ENCODE assay signal across 8 cellular contexts in genomic region chr10:75230600-75231038, GRCh38. TPM values are rescaled to one million over a fixed set of nuclear protein-coding genes. Genes with fewer than 3 reads are reported as not detected.
DNase-seq lines count a peak whose midpoint lies in the region; ATAC-seq lines count a peak whose summit lies in the region.

No MANE protein-coding gene starts in this region.

- intact Hi-C loops in left colon (cut with DNase I, micrococcal nuclease), result loop anchor here in 1 of 2 donors (10.0 kb wide), 1 partner anchor 46 kb away; no protein-coding TSS in a partner anchor

- DNase-seq in 8988T (peak; percentile 71), NCI-H2227 treated with DMSO at 0.1 percent for 48 hours (lab: John Stamatoyannopoulos, UW) (peak; percentile 61), left colon (peak; percentile 88 to 96)
- peak; percentile 91 for DNase-seq in central memory CD4-positive, alpha-beta T cell
- DNase-seq in stimulated activated CD4-positive, alpha-beta T cell treated with anti-CD3 and anti-CD28 coated beads, Interleukin-4, amount 100 ng/mL, for 24 hours, result peak; percentile 96

- ATAC-seq in GM18499 (IDR thresholded peaks at IDR 0.05; ENCODE audit: insufficient read depth, unreplicated experiment), result peak; percentile 31
- peak; percentile 45 for ATAC-seq in HG03097 (IDR thresholded peaks at IDR 0.05; ENCODE audit: low FRiP score, unreplicated experiment)
- peak; percentile 66 to 70 for ATAC-seq in activated CD4-positive, CD25-positive, alpha-beta regulatory T cell treated with anti-CD3 and anti-CD28 coated beads, Interleukin-2, amount 50 U/mL, for 24 hours
- ATAC-seq in left colon, result peak; percentile 23

RNA-seq across cellular contexts. Expression of gene COMTD1, which starts 5.1 kb away (rescaled TPM):
- total RNA-seq in left colon, result 10 to 100 TPM; 81.7 to 82.4 TPM

RNA-seq across cellular contexts. Expression of gene VDAC2, which starts 20.0 kb away (rescaled TPM):
- 100 to 1,000 TPM; 288 to 359 TPM for total RNA-seq in left colon

Comparison
In these comparisons a context has a peak if more than half of its experiments do, and no peak if none do; other contexts are left out.
1. Peak in every context shown above with its lines: DNase-seq and ATAC-seq.